Comparison of ENCODE assay signal across 9 cellular contexts in the genomic region with DNA sequence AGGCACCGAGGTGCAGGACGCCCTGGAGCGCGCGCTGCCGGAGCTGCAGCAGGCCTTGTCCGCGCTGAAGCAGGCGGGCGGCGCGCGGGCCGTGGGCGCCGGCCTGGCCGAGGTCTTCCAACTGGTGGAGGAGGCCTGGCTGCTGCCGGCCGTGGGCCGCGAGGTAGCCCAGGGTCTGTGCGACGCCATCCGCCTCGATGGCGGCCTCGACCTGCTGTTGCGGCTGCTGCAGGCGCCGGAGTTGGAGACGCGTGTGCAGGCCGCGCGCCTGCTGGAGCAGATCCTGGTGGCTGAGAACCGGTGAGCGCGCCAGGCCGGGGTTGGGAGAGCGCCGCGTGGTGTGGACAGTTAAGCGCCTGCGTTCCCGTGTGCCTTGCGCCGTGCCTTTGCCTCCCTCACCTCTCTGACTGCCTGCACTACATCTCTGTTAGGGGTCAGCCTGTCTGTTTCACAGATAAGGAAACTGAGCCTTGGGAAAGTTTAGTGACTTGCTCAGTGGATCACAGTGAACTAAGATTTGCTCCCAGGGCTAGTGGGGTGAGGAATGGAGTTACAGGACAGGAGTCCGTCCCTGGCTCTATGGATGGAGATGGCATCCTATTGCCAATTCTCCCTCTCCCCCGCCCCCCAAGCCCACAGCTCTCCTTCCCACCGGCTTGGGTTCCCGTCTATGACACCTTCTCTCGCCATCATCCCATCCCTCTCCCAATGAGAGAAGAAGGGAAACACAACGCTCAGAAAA. TPM values are rescaled to one million over a fixed set of nuclear protein-coding genes. Genes with fewer than 3 reads are reported as not detected.
DNase-seq lines count a peak whose midpoint lies in the region; ATAC-seq, FAIRE-seq and TF ChIP-seq lines count a peak whose summit lies in the region.
"Had no signal": no experiment of that assay in that cellular context is flagged by ENCODE, and none has a peak within 500 bp of the region (broad histone marks: within the 10 kb centered on the region; RNA-seq: fewer than 3 reads in every experiment).

No MANE protein-coding gene starts in this region.

- no peaks in the 10 kb centered on the region for H3K36me3 Mint-ChIP-seq in nephron (ENCODE audit: low read depth)

- H2BK20ac ChIP-seq in H1 (ENCODE audit: low read length): no peak overlapping the region

- H3K9me3 Mint-ChIP-seq in nephron: no peaks in the 10 kb centered on the region

- no peak overlapping the region for H4K91ac ChIP-seq in H1 (replicated peaks; ENCODE audit: insufficient read length, low read length)

- CTCF ChIA-PET in HEK293 (lab: Yijun Ruan, JAX) (interaction anchor here (1.5 kb wide), 1 partner anchor 45 kb away, joined by 11 read pairs; no protein-coding TSS in a partner anchor), H1 (lab: Charles Lee; ENCODE audit: partially characterized antibody) (interaction anchor here (2.3 to 4.6 kb wide), 2 partner anchors 8 to 15 kb away, joined by 7 to 20 read pairs; partner anchors contain the start of gene POLDIP2), PC-9 (lab: Charles Lee) (no interaction called here)

- H3K36me3 ChIP-seq in HEK293 (ENCODE audit: control insufficient read depth in 2 of 2, insufficient read depth in 1 of 2, low read length in 2 of 2) (no peaks in the 10 kb centered on the region; a peak in 1 of 3 replicates), SK-N-MC (ENCODE audit: insufficient read depth, low read length) (no peaks in the 10 kb centered on the region), H1 (ENCODE audit: control insufficient read depth in 2 of 4, insufficient read depth in 4 of 4, low read length in 3 of 4) (no peaks in the 10 kb centered on the region), PC-9 (ENCODE audit: low read depth) (no peaks in the 10 kb centered on the region)

- H3K4me3 ChIP-seq in HEK293 (ENCODE audit: low read depth, low read length): peak overlapping the region; percentile 50
- peak overlapping the region; percentile 74 for H3K4me3 ChIP-seq in SK-N-MC
- peak overlapping the region; percentile 56 to 79 (median 74) for H3K4me3 ChIP-seq in H1 (ENCODE audit: extremely low read depth in 1 of 4, insufficient read depth in 2 of 4, low read depth in 3 of 4, low read length in 4 of 4)
- no peak overlapping the region for H3K4me3 ChIP-seq in PC-9

- peaks cover 9 to 19% (median 19%) of the 10 kb centered on the region in 4 experiments for H3K27me3 ChIP-seq in H1 (replicated peaks in 1 of 4; ENCODE audit: control insufficient read depth in 3 of 4, extremely low read depth in 1 of 4, insufficient read depth in 3 of 4, low read length in 3 of 4)
- H3K27me3 ChIP-seq in PC-9 (ENCODE audit: insufficient read depth, low read depth): no peaks in the 10 kb centered on the region

- no peak for FAIRE-seq in H1 (lab: Jason Lieb, UNC)
- FAIRE-seq: A204.1 had no signal

- peaks cover 16% of the 10 kb centered on the region for H3K4me1 Mint-ChIP-seq in nephron

- TF ChIP-seq EP300 in H1 (IDR thresholded peaks at IDR 0.05; ENCODE audit: borderline replicate concordance in 1 of 2, low read depth in 2 of 2, low read length in 2 of 2): no peak

- H3K9me2 ChIP-seq in PC-9 (ENCODE audit: insufficient read depth): no peaks in the 10 kb centered on the region

- no peak for ATAC-seq in GM21737 (IDR thresholded peaks at IDR 0.05; ENCODE audit: unreplicated experiment)

- no peak for TF ChIP-seq RAD21 in H1 (IDR thresholded peaks at IDR 0.05 in 1 of 2, conservative IDR thresholded peaks at IDR 0.05 in 1 of 2; ENCODE audit: low read depth in 2 of 2, low read length in 2 of 2)

- H3K79me2 ChIP-seq in H1 (ENCODE audit: control insufficient read depth in 1 of 2, insufficient read depth in 2 of 2, low read length in 2 of 2) (no peaks in the 10 kb centered on the region), PC-9 (ENCODE audit: low read depth) (no peaks in the 10 kb centered on the region)

- H3K56ac ChIP-seq in H1 (replicated peaks; ENCODE audit: insufficient read length, low read depth, low read length): no peak overlapping the region

- H2BK12ac ChIP-seq in H1 (ENCODE audit: low read depth, low read length): no peak overlapping the region

- BruUV-seq in PC-9 (replicated peaks; lab: Mats Ljungman, UMichigan): no TSS peak

- no peak for TF ChIP-seq POLR2A in H1 (IDR thresholded peaks at IDR 0.05; ENCODE audit: control extremely low read depth in 1 of 2, low read depth in 2 of 2, low read length in 2 of 2)

- H3K4me1 ChIP-seq in HEK293 (ENCODE audit: control insufficient read depth, insufficient read depth, low read length): peaks cover 13% of the 10 kb centered on the region
- H3K4me1 ChIP-seq in H1 (replicated peaks in 1 of 4; ENCODE audit: control insufficient read depth in 3 of 4, insufficient read depth in 4 of 4, low read length in 3 of 4): peaks cover 3 to 16% (median 9%) of the 10 kb centered on the region in 4 experiments; a peak in 6 of 7 replicates
- H3K4me1 ChIP-seq in PC-9 (replicated peaks; ENCODE audit: insufficient read depth): peaks cover 18% of the 10 kb centered on the region

- intact Hi-C loops in PC-9 (cut with micrococcal nuclease; ENCODE audit: unreplicated experiment): loop anchor here (2.0 kb wide), 1 partner anchor 54 kb away; the partner anchor contains the start of gene TMEM97

- no peak overlapping the region for H4K5ac ChIP-seq in H1 (ENCODE audit: insufficient read length, low read depth, low read length)

- H3K18ac ChIP-seq in H1 (ENCODE audit: extremely low read depth, low read length): no peak overlapping the region; the same call in 1 of the 2 replicates

- H3K9ac ChIP-seq in SK-N-MC (ENCODE audit: insufficient read length) (no peak overlapping the region), H1 (replicated peaks in 1 of 4; ENCODE audit: extremely low read depth in 1 of 4, low read depth in 3 of 4, low read length in 3 of 4) (no peak overlapping the region; a peak in 1 of 7 replicates)

- H3K4me2 ChIP-seq in H1 (ENCODE audit: insufficient read depth in 1 of 2, low read depth in 2 of 2, low read length in 2 of 2) (peak overlapping the region; percentile 76 to 89), PC-9 (no peak overlapping the region)

- H3K27ac Mint-ChIP-seq in nephron: no peak overlapping the region

- POLR2A ChIA-PET in HEK293 (lab: Yijun Ruan, JAX) (interaction anchor here (1.5 to 7.1 kb wide), 3 partner anchors 8 to 33 kb away, joined by 6 to 66 read pairs (median 9); partner anchors contain the start of genes POLDIP2 and SLC46A1), H1 (lab: Charles Lee; ENCODE audit: partially characterized antibody) (interaction anchor here (0.7 to 12.7 kb wide), 5 partner anchors 9 to 125 kb away, joined by 3 to 103 read pairs (median 4); partner anchors contain the start of genes POLDIP2 and SLC13A2), PC-9 (lab: Charles Lee; ENCODE audit: unreplicated experiment) (no interaction called here)

- H3K14ac ChIP-seq in H1 (ENCODE audit: insufficient read length): no peak overlapping the region

- WGBS in H1 (ENCODE audit: extremely low coverage in 1 of 2, insufficient coverage in 1 of 2, insufficient read length in 1 of 2, insufficient replicate concordance in 2 of 2, low coverage in 1 of 2, low lambda C conversion rate in 2 of 2, missing lambda C conversion rate in 1 of 2), 2 experiments: 13% methylated on average over 35 of the region's 53 CpGs; no CpG with 5 or more reads in 1 of the 2 experiments

- peaks cover 2 to 12% of the 10 kb centered on the region in 2 experiments for H4K20me1 ChIP-seq in H1 (replicated peaks in 1 of 2; ENCODE audit: control insufficient read depth in 1 of 2, insufficient read depth in 2 of 2, low read length in 2 of 2)
- no peaks in the 10 kb centered on the region for H4K20me1 ChIP-seq in PC-9 (ENCODE audit: insufficient read depth)

- H2BK120ac ChIP-seq in H1 (replicated peaks; ENCODE audit: low read depth, low read length): no peak overlapping the region

- H3K4me3 Mint-ChIP-seq in nephron: peak overlapping the region; percentile 80 to 90 (median 85)

- DNase-seq in DMS 273 (lab: John Stamatoyannopoulos, UW; ENCODE audit: unreplicated experiment): peak; percentile 74
- DNase-seq in DMS 273 treated with DMSO at 0.1 percent for 48 hours (lab: John Stamatoyannopoulos, UW): no peak
- DNase-seq in SK-N-MC (ENCODE audit: low read depth, low spot score): no peak
- DNase-seq in H1 (ENCODE audit: low read depth in 1 of 2, low spot score in 2 of 2): no peak
- no peak for DNase-seq in PC-9

- H2AFZ ChIP-seq in H1 (ENCODE audit: low read length) (no peak overlapping the region), PC-9 (no peak overlapping the region)

- H3F3A ChIP-seq in PC-9 (ENCODE audit: insufficient read depth, low read depth): peaks cover 15% of the 10 kb centered on the region; the same call in 1 of the 2 replicates

- H3K4ac ChIP-seq in H1 (replicated peaks; ENCODE audit: insufficient read length, low read depth, low read length): peak overlapping the region; percentile 14

- no peak overlapping the region for H3K23ac ChIP-seq in H1 (ENCODE audit: insufficient read length)

- H3K23me2 ChIP-seq in H1 (ENCODE audit: low read depth, low read length): peaks cover 16% of the 10 kb centered on the region; the same call in 1 of the 2 replicates

- peak overlapping the region; percentile 87 for H3K27ac ChIP-seq in HEK293 (ENCODE audit: extremely low read depth, low read depth, low read length)
- no peak overlapping the region for H3K27ac ChIP-seq in SK-N-MC
- no peak overlapping the region for H3K27ac ChIP-seq in H1 (ENCODE audit: low read depth, low read length)
- no peak overlapping the region for H3K27ac ChIP-seq in PC-9

- TF ChIP-seq CTCF in HEK293 (tag by site-specific recombination; IDR thresholded peaks at IDR 0.05): peak; percentile 52
- no peak for TF ChIP-seq CTCF in H1 (IDR thresholded peaks at IDR 0.05; ENCODE audit: control extremely low read depth in 1 of 3, insufficient read depth in 1 of 3, low read depth in 1 of 3, low read length in 3 of 3)
- TF ChIP-seq CTCF in nephron (IDR thresholded peaks at IDR 0.05; ENCODE audit: unreplicated experiment in 3 of 3): no peak
- no peak for TF ChIP-seq CTCF in PC-9 (conservative IDR thresholded peaks at IDR 0.05)

- no peaks in the 10 kb centered on the region; the same call in 1 of the 2 replicates for H3K79me1 ChIP-seq in H1 (ENCODE audit: low read depth, low read length)

- no peak overlapping the region for H2BK5ac ChIP-seq in H1 (ENCODE audit: low read depth, low read length)

- peak overlapping the region; percentile 39; the same call in 1 of the 2 replicates for H2AK5ac ChIP-seq in H1 (ENCODE audit: low read depth, low read length)

- H3K27me3 Mint-ChIP-seq in nephron (ENCODE audit: low read depth): peaks cover 14% of the 10 kb centered on the region

- peak overlapping the region; percentile 83 for H4K8ac ChIP-seq in H1 (ENCODE audit: extremely low read depth, insufficient read depth, low read length)

- H3K9me3 ChIP-seq in HEK293 (ENCODE audit: control insufficient read depth, insufficient read depth, low read depth, low read length) (no peaks in the 10 kb centered on the region), SK-N-MC (ENCODE audit: low read depth, low read length) (no peaks in the 10 kb centered on the region), H1 (ENCODE audit: insufficient read depth in 2 of 2, low read depth in 1 of 2, low read length in 1 of 2) (no peaks in the 10 kb centered on the region), PC-9 (ENCODE audit: insufficient read depth, low read depth) (no peaks in the 10 kb centered on the region)

- H2BK15ac ChIP-seq in H1 (ENCODE audit: low read length): no peak overlapping the region

RNA-seq across cellular contexts. Expression of gene SARM1, which starts 0.9 kb away (rescaled TPM):
- total RNA-seq in H1 (2021; fragmentation: NEBNext Ultra II Directional; extraction: Animal tissue kit (Norgen Biotek cat#: 25700)): 6.5 and 9.2 TPM in 2 replicates
- polyA plus RNA-seq in H1 (2011; rRNA removed): 5.8 and 6.1 TPM in 2 replicates
- polyA plus RNA-seq in H1 (2011; cell fraction: cytosol; rRNA removed): 3.7 TPM
- polyA plus RNA-seq in H1 (2011; cell fraction: nucleus; rRNA removed): 9.4 TPM
- 4.2 to 7.6 TPM (median 6.5 TPM) in 4 replicates for polyA plus RNA-seq in H1 (2012, experiment 1 of 2)
- 5.4 TPM for polyA plus RNA-seq in H1 (2012, experiment 2 of 2)
- polyA plus RNA-seq in H1 (2013, experiment 1 of 2): 4.0 TPM
- 4.0 TPM for polyA plus RNA-seq in H1 (2013, experiment 2 of 2)
- polyA minus RNA-seq in H1 (2011; rRNA and poly(A)+ RNA removed): 11.7 and 15.0 TPM in 2 replicates
- 5.9 TPM for polyA minus RNA-seq in H1 (2011; cell fraction: cytosol; rRNA and poly(A)+ RNA removed)
- 6.6 TPM for polyA minus RNA-seq in H1 (2011; cell fraction: nucleus; rRNA and poly(A)+ RNA removed)
- total RNA-seq in PC-9 (2021): 7.3 and 8.6 TPM in 2 replicates

RNA-seq across cellular contexts. Expression of gene VTN, which starts 2.3 kb away (rescaled TPM):
- total RNA-seq in H1 (2021; fragmentation: NEBNext Ultra II Directional; extraction: Animal tissue kit (Norgen Biotek cat#: 25700)): not detected in 2 replicates
- 0.18 and 0.38 TPM in 2 replicates for polyA plus RNA-seq in H1 (2011; rRNA removed)
- polyA plus RNA-seq in H1 (2011; cell fraction: cytosol; rRNA removed): 0.26 TPM
- polyA plus RNA-seq in H1 (2011; cell fraction: nucleus; rRNA removed): 0.64 TPM
- 0.36 to 0.55 TPM (median 0.46 TPM) in 4 replicates for polyA plus RNA-seq in H1 (2012, experiment 1 of 2)
- polyA plus RNA-seq in H1 (2012, experiment 2 of 2): 0.52 TPM
- polyA plus RNA-seq in H1 (2013, experiment 1 of 2): 0.22 TPM
- polyA plus RNA-seq in H1 (2013, experiment 2 of 2): 0.13 TPM
- polyA minus RNA-seq in H1 (2011; rRNA and poly(A)+ RNA removed): 0.28 TPM in 1 of 2 replicates, not detected in the other
- polyA minus RNA-seq in H1 (2011; cell fraction: cytosol; rRNA and poly(A)+ RNA removed): not detected
- polyA minus RNA-seq in H1 (2011; cell fraction: nucleus; rRNA and poly(A)+ RNA removed): 1.1 TPM
- not detected in 2 replicates for total RNA-seq in PC-9 (2021)

RNA-seq across cellular contexts. Expression of gene SEBOX, which starts 7.4 kb away (rescaled TPM):
- not detected in 2 replicates for total RNA-seq in H1 (2021; fragmentation: NEBNext Ultra II Directional; extraction: Animal tissue kit (Norgen Biotek cat#: 25700))
- polyA plus RNA-seq in H1 (2011; rRNA removed): not detected in 2 replicates
- not detected for polyA plus RNA-seq in H1 (2011; cell fraction: cytosol; rRNA removed)
- polyA plus RNA-seq in H1 (2011; cell fraction: nucleus; rRNA removed): not detected
- polyA plus RNA-seq in H1 (2012, experiment 1 of 2): not detected in 4 replicates
- not detected for polyA plus RNA-seq in H1 (2012, experiment 2 of 2)
- polyA plus RNA-seq in H1 (2013, experiment 1 of 2): not detected
- not detected for polyA plus RNA-seq in H1 (2013, experiment 2 of 2)
- not detected in 2 replicates for polyA minus RNA-seq in H1 (2011; rRNA and poly(A)+ RNA removed)
- polyA minus RNA-seq in H1 (2011; cell fraction: cytosol; rRNA and poly(A)+ RNA removed): not detected
- polyA minus RNA-seq in H1 (2011; cell fraction: nucleus; rRNA and poly(A)+ RNA removed): not detected
- not detected in 2 replicates for total RNA-seq in PC-9 (2021)

RNA-seq across cellular contexts. Expression of gene POLDIP2, which starts 15.0 kb away (rescaled TPM):
- total RNA-seq in H1 (2021; fragmentation: NEBNext Ultra II Directional; extraction: Animal tissue kit (Norgen Biotek cat#: 25700)): 74.0 and 75.3 TPM in 2 replicates
- polyA plus RNA-seq in H1 (2011; rRNA removed): 76.1 and 92.3 TPM in 2 replicates
- polyA plus RNA-seq in H1 (2011; cell fraction: cytosol; rRNA removed): 73.8 TPM
- 73.2 TPM for polyA plus RNA-seq in H1 (2011; cell fraction: nucleus; rRNA removed)
- 70.2 to 81.0 TPM (median 78.6 TPM) in 4 replicates for polyA plus RNA-seq in H1 (2012, experiment 1 of 2)
- 90.8 TPM for polyA plus RNA-seq in H1 (2012, experiment 2 of 2)
- polyA plus RNA-seq in H1 (2013, experiment 1 of 2): 54.0 TPM
- polyA plus RNA-seq in H1 (2013, experiment 2 of 2): 54.4 TPM
- polyA minus RNA-seq in H1 (2011; rRNA and poly(A)+ RNA removed): 64.2 and 65.9 TPM in 2 replicates
- polyA minus RNA-seq in H1 (2011; cell fraction: cytosol; rRNA and poly(A)+ RNA removed): 35.7 TPM
- polyA minus RNA-seq in H1 (2011; cell fraction: nucleus; rRNA and poly(A)+ RNA removed): 29.5 TPM
- total RNA-seq in PC-9 (2021): 84.5 and 98.2 TPM in 2 replicates

RNA-seq across cellular contexts. Expression of gene SLC46A1, which starts 33.6 kb away (rescaled TPM):
- total RNA-seq in H1 (2021; fragmentation: NEBNext Ultra II Directional; extraction: Animal tissue kit (Norgen Biotek cat#: 25700)): 7.1 and 8.7 TPM in 2 replicates
- polyA plus RNA-seq in H1 (2011; rRNA removed): 5.3 and 5.9 TPM in 2 replicates
- 3.6 TPM for polyA plus RNA-seq in H1 (2011; cell fraction: cytosol; rRNA removed)
- polyA plus RNA-seq in H1 (2011; cell fraction: nucleus; rRNA removed): 7.7 TPM
- polyA plus RNA-seq in H1 (2012, experiment 1 of 2): 5.4 to 7.1 TPM (median 6.5 TPM) in 4 replicates
- 6.1 TPM for polyA plus RNA-seq in H1 (2012, experiment 2 of 2)
- 10.0 TPM for polyA plus RNA-seq in H1 (2013, experiment 1 of 2)
- polyA plus RNA-seq in H1 (2013, experiment 2 of 2): 9.6 TPM
- polyA minus RNA-seq in H1 (2011; rRNA and poly(A)+ RNA removed): 7.4 and 10.2 TPM in 2 replicates
- polyA minus RNA-seq in H1 (2011; cell fraction: cytosol; rRNA and poly(A)+ RNA removed): 4.5 TPM
- polyA minus RNA-seq in H1 (2011; cell fraction: nucleus; rRNA and poly(A)+ RNA removed): 10.5 TPM
- total RNA-seq in PC-9 (2021): 12.6 and 14.9 TPM in 2 replicates
